9 cellular contexts compared by ENCODE assay signal in genomic region chr12:121661353-121662105, GRCh38. TPM values are rescaled to one million over a fixed set of nuclear protein-coding genes. Genes with fewer than 3 reads are reported as not detected.
DNase-seq lines count a peak whose midpoint lies in the region; ATAC-seq and TF ChIP-seq lines count a peak whose summit lies in the region.
"Not testable (repeated sequence)": the region's sequence is repeated elsewhere in the genome, so short reads cannot be mapped to it uniquely, and the experiment has no call there.
"Had no signal": no experiment of that assay in that cellular context is flagged by ENCODE, and none has a peak within 500 bp of the region (broad histone marks: within the 10 kb centered on the region; RNA-seq: fewer than 3 reads in every experiment).

No MANE protein-coding gene starts in this region.

- intact Hi-C loops in CD14-positive monocyte (cut with micrococcal nuclease) = loop anchor here (5.0 kb wide), 1 partner anchor 34 kb away; the partner anchor contains the start of gene ORAI1 (in 2 of the 2)
- intact Hi-C loops in activated CD4-positive, alpha-beta T cell treated with anti-CD3 and anti-CD28 coated beads for 36 hours (cut with DNase I, micrococcal nuclease); naive thymus-derived CD4-positive, alpha-beta T cell (cut with micrococcal nuclease): not testable (repeated sequence)
- intact Hi-C loops in dendritic cell treated with granulocyte-macrophage colony-stimulating factor and Interleukin-4, amounts not matched to agents 40 ng/mL and 50 ng/mL, for 4 days (cut with micrococcal nuclease) = loop anchor here (5.0 kb wide), 1 partner anchor 34 kb away; the partner anchor contains the start of gene ORAI1

- H3K4me1 Mint-ChIP-seq in CD14-positive monocyte = peaks cover 73% of the 10 kb centered on the region
- peaks cover 82% of the 10 kb centered on the region for H3K4me1 Mint-ChIP-seq in activated CD4-positive, alpha-beta T cell treated with anti-CD3 and anti-CD28 coated beads for 36 hours
- H3K4me1 Mint-ChIP-seq in activated CD8-positive, alpha-beta memory T cell treated with anti-CD3 and anti-CD28 coated beads, Interleukin-2, amount 10 ng/mL, durations not matched to agents 7 days and 5 days = peaks cover 82% of the 10 kb centered on the region
- peaks cover 84% of the 10 kb centered on the region for H3K4me1 Mint-ChIP-seq in activated naive CD4-positive, alpha-beta T cell treated with anti-CD3 and anti-CD28 coated beads, Interleukin-2, amount 50 U/mL, for 24 hours
- peaks cover 79% of the 10 kb centered on the region for H3K4me1 Mint-ChIP-seq in dendritic cell treated with granulocyte-macrophage colony-stimulating factor and Interleukin-4, amounts not matched to agents 40 ng/mL and 50 ng/mL, for 4 days (ENCODE audit: low read depth)
- H3K4me1 Mint-ChIP-seq in naive thymus-derived CD4-positive, alpha-beta T cell = peaks cover 62 to 95% (median 76%) of the 10 kb centered on the region in 7 donors

- H3K9me3 Mint-ChIP-seq in CD14-positive monocyte; activated CD4-positive, alpha-beta T cell treated with anti-CD3 and anti-CD28 coated beads for 36 hours (ENCODE audit: low read depth); activated CD8-positive, alpha-beta memory T cell treated with anti-CD3 and anti-CD28 coated beads, Interleukin-2, amount 10 ng/mL, durations not matched to agents 7 days and 5 days (ENCODE audit: low read depth); activated naive CD4-positive, alpha-beta T cell treated with anti-CD3 and anti-CD28 coated beads, Interleukin-2, amount 50 U/mL, for 24 hours; dendritic cell treated with granulocyte-macrophage colony-stimulating factor and Interleukin-4, amounts not matched to agents 40 ng/mL and 50 ng/mL, for 4 days; naive thymus-derived CD4-positive, alpha-beta T cell: not testable (repeated sequence)

- DNase-seq in CD14-positive monocyte (ENCODE audit: low spot score); activated CD4-positive, alpha-beta T cell treated with anti-CD3 and anti-CD28 coated beads for 36 hours; activated CD8-positive, alpha-beta memory T cell treated with anti-CD3 and anti-CD28 coated beads, Interleukin-2, amount 10 ng/mL, durations not matched to agents 7 days and 5 days; naive thymus-derived CD4-positive, alpha-beta T cell: not testable (repeated sequence)
- peak; percentile 43 for DNase-seq in osteoblast (ENCODE audit: insufficient read length, low spot score, missing footprints)

- not testable (repeated sequence) for ATAC-seq in activated CD4-positive, alpha-beta T cell treated with anti-CD3 and anti-CD28 coated beads for 36 hours; activated CD8-positive, alpha-beta memory T cell treated with anti-CD3 and anti-CD28 coated beads, Interleukin-2, amount 10 ng/mL, durations not matched to agents 7 days and 5 days; naive thymus-derived CD4-positive, alpha-beta T cell

- not testable (repeated sequence) for H3K27me3 Mint-ChIP-seq in CD14-positive monocyte (ENCODE audit: low read depth in 3 of 3); activated CD4-positive, alpha-beta T cell treated with anti-CD3 and anti-CD28 coated beads for 36 hours; activated CD8-positive, alpha-beta memory T cell treated with anti-CD3 and anti-CD28 coated beads, Interleukin-2, amount 10 ng/mL, durations not matched to agents 7 days and 5 days; activated naive CD4-positive, alpha-beta T cell treated with anti-CD3 and anti-CD28 coated beads, Interleukin-2, amount 50 U/mL, for 24 hours; dendritic cell treated with granulocyte-macrophage colony-stimulating factor and Interleukin-4, amounts not matched to agents 40 ng/mL and 50 ng/mL, for 4 days; naive thymus-derived CD4-positive, alpha-beta T cell

- H3K4me2 ChIP-seq in osteoblast (ENCODE audit: insufficient read depth, low read length) = not testable (repeated sequence)

- TF ChIP-seq CTCF in CD14-positive monocyte (IDR thresholded peaks at IDR 0.05); HEK293 (tag by site-specific recombination; IDR thresholded peaks at IDR 0.05); osteoblast (IDR thresholded peaks at IDR 0.05; ENCODE audit: extremely low read depth, low read depth, low read length): not testable (repeated sequence)

- not testable (repeated sequence) for H4K20me1 ChIP-seq in osteoblast (ENCODE audit: insufficient read depth, low read length)

- POLR2A ChIA-PET in HEK293 (lab: Yijun Ruan, JAX); activated CD4-positive, alpha-beta T cell treated with anti-CD3 and anti-CD28 coated beads for 36 hours (lab: Charles Lee): not testable (repeated sequence)
- POLR2A ChIA-PET in naive thymus-derived CD4-positive, alpha-beta T cell (lab: Charles Lee) = interaction anchor here (0.6 to 7.8 kb wide), 11 partner anchors 9 to 143 kb away, joined by 3 to 89 read pairs (median 4); partner anchors contain the start of genes MORN3, ORAI1 and SETD1B

- not testable (repeated sequence) for H3K27ac ChIP-seq in HEK293 (ENCODE audit: extremely low read depth, low read depth, low read length); osteoblast (ENCODE audit: low read depth, low read length)
- peak overlapping the region; percentile 81 for H3K27ac ChIP-seq in naive thymus-derived CD4-positive, alpha-beta T cell (ENCODE audit: low read depth, low read length)

- H3K4me3 Mint-ChIP-seq in CD14-positive monocyte; activated CD4-positive, alpha-beta T cell treated with anti-CD3 and anti-CD28 coated beads for 36 hours; activated CD8-positive, alpha-beta memory T cell treated with anti-CD3 and anti-CD28 coated beads, Interleukin-2, amount 10 ng/mL, durations not matched to agents 7 days and 5 days; activated naive CD4-positive, alpha-beta T cell treated with anti-CD3 and anti-CD28 coated beads, Interleukin-2, amount 50 U/mL, for 24 hours; dendritic cell treated with granulocyte-macrophage colony-stimulating factor and Interleukin-4, amounts not matched to agents 40 ng/mL and 50 ng/mL, for 4 days: not testable (repeated sequence)
- H3K4me3 Mint-ChIP-seq in naive thymus-derived CD4-positive, alpha-beta T cell = peak overlapping the region in 6 of 10 donors; percentile 3 to 99 (median 25)

- not testable (repeated sequence) for H3K4me3 ChIP-seq in HEK293 (ENCODE audit: low read depth, low read length); naive thymus-derived CD4-positive, alpha-beta T cell (ENCODE audit: low read length); osteoblast (ENCODE audit: insufficient read depth, low read length)

- peak overlapping the region in 4 of 7 donors; percentile 50 to 74 (median 56) for H3K27ac Mint-ChIP-seq in CD14-positive monocyte
- H3K27ac Mint-ChIP-seq in activated CD4-positive, alpha-beta T cell treated with anti-CD3 and anti-CD28 coated beads for 36 hours = peak overlapping the region; percentile 44
- peak overlapping the region; percentile 49 for H3K27ac Mint-ChIP-seq in activated CD8-positive, alpha-beta memory T cell treated with anti-CD3 and anti-CD28 coated beads, Interleukin-2, amount 10 ng/mL, durations not matched to agents 7 days and 5 days
- peak overlapping the region; percentile 73 for H3K27ac Mint-ChIP-seq in activated naive CD4-positive, alpha-beta T cell treated with anti-CD3 and anti-CD28 coated beads, Interleukin-2, amount 50 U/mL, for 24 hours
- H3K27ac Mint-ChIP-seq in dendritic cell treated with granulocyte-macrophage colony-stimulating factor and Interleukin-4, amounts not matched to agents 40 ng/mL and 50 ng/mL, for 4 days = peak overlapping the region; percentile 95
- H3K27ac Mint-ChIP-seq in naive thymus-derived CD4-positive, alpha-beta T cell = peak overlapping the region; percentile 52 to 100 (median 97)

- H3K9me3 ChIP-seq in HEK293 (ENCODE audit: control insufficient read depth, insufficient read depth, low read depth, low read length); naive thymus-derived CD4-positive, alpha-beta T cell (ENCODE audit: control insufficient read depth in 2 of 3, low read length in 3 of 3); osteoblast (ENCODE audit: low read depth, low read length): not testable (repeated sequence)

- H3K4me1 ChIP-seq in HEK293 (ENCODE audit: control insufficient read depth, insufficient read depth, low read length); osteoblast (ENCODE audit: insufficient read depth, low read length): not testable (repeated sequence)
- H3K4me1 ChIP-seq in naive thymus-derived CD4-positive, alpha-beta T cell (ENCODE audit: control insufficient read depth in 2 of 2, insufficient read depth in 2 of 2, low read length in 2 of 2) = peaks cover 49 to 80% of the 10 kb centered on the region in 2 donors

- not testable (repeated sequence) for H3K79me2 ChIP-seq in osteoblast (ENCODE audit: insufficient read depth, low read length)

- CTCF ChIA-PET in HEK293 (lab: Yijun Ruan, JAX) = interaction anchor here (0.6 to 1.1 kb wide), 7 partner anchors 8 to 166 kb away, joined by 3 to 9 read pairs (median 3); partner anchors contain the start of gene MORN3
- CTCF ChIA-PET in activated CD4-positive, alpha-beta T cell treated with anti-CD3 and anti-CD28 coated beads for 36 hours (lab: Charles Lee) = interaction anchor here (0.7 to 1.5 kb wide), 7 partner anchors 10 to 255 kb away, joined by 3 to 5 read pairs (median 4); no protein-coding TSS in a partner anchor
- CTCF ChIA-PET in activated CD8-positive, alpha-beta memory T cell treated with anti-CD3 and anti-CD28 coated beads, Interleukin-2, amount 10 ng/mL, durations not matched to agents 7 days and 5 days (lab: Charles Lee) = interaction anchor here (0.9 to 7.8 kb wide), 5 partner anchors 9 to 109 kb away, joined by 3 to 47 read pairs (median 7); partner anchors contain the start of gene MORN3
- CTCF ChIA-PET in naive thymus-derived CD4-positive, alpha-beta T cell (lab: Charles Lee) = interaction anchor here (0.6 to 1.2 kb wide), 7 partner anchors 8 to 133 kb away, joined by 3 to 7 read pairs (median 3); partner anchors contain the start of gene MORN3

- not testable (repeated sequence) for H3K36me3 ChIP-seq in HEK293 (ENCODE audit: control insufficient read depth in 2 of 2, insufficient read depth in 1 of 2, low read length in 2 of 2); naive thymus-derived CD4-positive, alpha-beta T cell (ENCODE audit: control insufficient read depth in 2 of 3, insufficient read depth in 3 of 3, low read length in 3 of 3); osteoblast (ENCODE audit: insufficient read depth, low read length)

- H3K27me3 ChIP-seq in naive thymus-derived CD4-positive, alpha-beta T cell (ENCODE audit: control insufficient read depth in 2 of 2, insufficient read depth in 2 of 2, low read length in 2 of 2); osteoblast (ENCODE audit: insufficient read depth, low read length): not testable (repeated sequence)

- not testable (repeated sequence) for H3K36me3 Mint-ChIP-seq in CD14-positive monocyte; activated CD4-positive, alpha-beta T cell treated with anti-CD3 and anti-CD28 coated beads for 36 hours (ENCODE audit: low read depth); activated naive CD4-positive, alpha-beta T cell treated with anti-CD3 and anti-CD28 coated beads, Interleukin-2, amount 50 U/mL, for 24 hours
- peaks cover 18% of the 10 kb centered on the region for H3K36me3 Mint-ChIP-seq in activated CD8-positive, alpha-beta memory T cell treated with anti-CD3 and anti-CD28 coated beads, Interleukin-2, amount 10 ng/mL, durations not matched to agents 7 days and 5 days
- H3K36me3 Mint-ChIP-seq in dendritic cell treated with granulocyte-macrophage colony-stimulating factor and Interleukin-4, amounts not matched to agents 40 ng/mL and 50 ng/mL, for 4 days (ENCODE audit: low read depth) = peaks cover 23% of the 10 kb centered on the region
- H3K36me3 Mint-ChIP-seq in naive thymus-derived CD4-positive, alpha-beta T cell = peaks cover 0 to 28% (median 14%) of the 10 kb centered on the region in 5 donors

- not testable (repeated sequence) for H2AFZ ChIP-seq in osteoblast (ENCODE audit: low read length)

RNA-seq across cellular contexts. Expression of gene MORN3, which starts 7.9 kb away (rescaled TPM):
- polyA plus RNA-seq in CD14-positive monocyte = not detected
- total RNA-seq in activated CD4-positive, alpha-beta T cell treated with anti-CD3 and anti-CD28 coated beads for 36 hours = 1 to 10 TPM; 2.0 to 2.6 TPM
- 1 to 10 TPM in 1 of 2 experiments, under 1 TPM in 1; 0.54 to 1.2 TPM for total RNA-seq in activated CD8-positive, alpha-beta memory T cell treated with anti-CD3 and anti-CD28 coated beads, Interleukin-2, amount 10 ng/mL, durations not matched to agents 7 days and 5 days
- total RNA-seq in naive thymus-derived CD4-positive, alpha-beta T cell = 10 to 100 TPM in 2 of 5 experiments, 1 to 10 TPM in 3; 2.3 to 19.2 (median 9.6) TPM
- polyA plus RNA-seq in naive thymus-derived CD4-positive, alpha-beta T cell = 1 to 10 TPM; 2.3 to 8.7 TPM
- total RNA-seq in osteoblast = 0.88 and 1.4 TPM in 2 replicates
- total RNA-seq: GM23248 had no signal

RNA-seq across cellular contexts. Expression of gene ORAI1, which starts 35.2 kb away (rescaled TPM):
- polyA plus RNA-seq in CD14-positive monocyte = 10 to 100 TPM; 54.6 to 77.9 TPM
- total RNA-seq in activated CD4-positive, alpha-beta T cell treated with anti-CD3 and anti-CD28 coated beads for 36 hours = 10 to 100 TPM; 29.4 to 35.9 TPM
- 10 to 100 TPM; 53.7 to 61.1 TPM for total RNA-seq in activated CD8-positive, alpha-beta memory T cell treated with anti-CD3 and anti-CD28 coated beads, Interleukin-2, amount 10 ng/mL, durations not matched to agents 7 days and 5 days
- total RNA-seq in naive thymus-derived CD4-positive, alpha-beta T cell = 10 to 100 TPM; 34.4 to 73.5 (median 50.6) TPM
- 100 to 1,000 TPM; 180 to 256 TPM for polyA plus RNA-seq in naive thymus-derived CD4-positive, alpha-beta T cell
- 7.2 and 7.7 TPM in 2 replicates for total RNA-seq in osteoblast

RNA-seq across cellular contexts. Expression of gene TMEM120B, which starts 51.0 kb away (rescaled TPM):
- polyA plus RNA-seq in CD14-positive monocyte = 1 to 10 TPM in 1 of 2 donors, under 1 TPM in 1; 0.65 to 1.1 TPM
- 10 to 100 TPM in 1 of 2 experiments, 1 to 10 TPM in 1; 8.8 to 11.7 TPM for total RNA-seq in activated CD4-positive, alpha-beta T cell treated with anti-CD3 and anti-CD28 coated beads for 36 hours
- total RNA-seq in activated CD8-positive, alpha-beta memory T cell treated with anti-CD3 and anti-CD28 coated beads, Interleukin-2, amount 10 ng/mL, durations not matched to agents 7 days and 5 days = 10 to 100 TPM in 1 of 2 experiments, 1 to 10 TPM in 1; 8.8 to 11.0 TPM
- 10 to 100 TPM in 2 of 5 experiments, 1 to 10 TPM in 3; 7.3 to 14.3 (median 9.2) TPM for total RNA-seq in naive thymus-derived CD4-positive, alpha-beta T cell
- polyA plus RNA-seq in naive thymus-derived CD4-positive, alpha-beta T cell = 1 to 10 TPM; 1.3 to 2.0 TPM
- total RNA-seq in osteoblast = 8.3 TPM in 2 replicates

Comparison
In these comparisons a context has a peak if more than half of its experiments do, and no peak if none do; other contexts are left out.
1. H3K27ac Mint-ChIP-seq: peak in every context shown above with its lines; median percentile 97 in naive thymus-derived CD4-positive, alpha-beta T cell; 95 in dendritic cell treated with granulocyte-macrophage colony-stimulating factor and Interleukin-4, amounts not matched to agents 40 ng/mL and 50 ng/mL, for 4 days; 73 in activated naive CD4-positive, alpha-beta T cell treated with anti-CD3 and anti-CD28 coated beads, Interleukin-2, amount 50 U/mL, for 24 hours; 56 in CD14-positive monocyte; 49 in activated CD8-positive, alpha-beta memory T cell treated with anti-CD3 and anti-CD28 coated beads, Interleukin-2, amount 10 ng/mL, durations not matched to agents 7 days and 5 days; 44 in activated CD4-positive, alpha-beta T cell treated with anti-CD3 and anti-CD28 coated beads for 36 hours.